In genomic region chr18:45793295-45793965, GRCh38 we compare ENCODE assay signal across 10 cellular contexts. TPM values are rescaled to one million over a fixed set of nuclear protein-coding genes. Genes with fewer than 3 reads are reported as not detected.
DNase-seq lines count a peak whose midpoint lies in the region; ATAC-seq and TF ChIP-seq lines count a peak whose summit lies in the region.
"Had no signal": no experiment of that assay in that cellular context is flagged by ENCODE, and none has a peak within 500 bp of the region (broad histone marks: within the 10 kb centered on the region; RNA-seq: fewer than 3 reads in every experiment).

No MANE protein-coding gene starts in this region.

- intact Hi-C loops in mammary epithelial cell (cut with micrococcal nuclease) = loop anchor here (1.0 to 2.0 kb wide), 4 partner anchors 9 to 174 kb away; partner anchors contain the start of gene EPG5

- in situ Hi-C loops in mammary epithelial cell (cut with MboI; ENCODE audit: low sequenced_read_pairs in 2 of 2) = no loop called here

- H2AFZ ChIP-seq in mammary epithelial cell (ENCODE audit: low read depth, low read length) = no peak overlapping the region
- no peak overlapping the region for H2AFZ ChIP-seq in osteoblast (ENCODE audit: low read length)

- TF ChIP-seq CTCF in mammary epithelial cell (conservative IDR thresholded peaks at IDR 0.05 in 1 of 2, IDR thresholded peaks at IDR 0.05 in 1 of 2; ENCODE audit: extremely low read depth in 1 of 2, insufficient read depth in 1 of 2, low read depth in 1 of 2, low read length in 2 of 2) = no peak
- no peak for TF ChIP-seq CTCF in osteoblast (IDR thresholded peaks at IDR 0.05; ENCODE audit: extremely low read depth, low read depth, low read length)
- TF ChIP-seq CTCF in gastroesophageal sphincter (IDR thresholded peaks at IDR 0.05) = no peak

- no peak for TF ChIP-seq POLR2A in gastroesophageal sphincter (IDR thresholded peaks at IDR 0.05)

- H3K27ac ChIP-seq in mammary epithelial cell (ENCODE audit: insufficient read depth, low read depth, low read length) (peak overlapping the region; percentile 80), osteoblast (ENCODE audit: low read depth, low read length) (peak overlapping the region; percentile 59), gastroesophageal sphincter (no peak overlapping the region)
- H3K27ac ChIP-seq: pancreas had no signal

- H3K36me3 ChIP-seq in mammary epithelial cell (ENCODE audit: insufficient read depth, low read length) (no peaks in the 10 kb centered on the region), osteoblast (ENCODE audit: insufficient read depth, low read length) (no peaks in the 10 kb centered on the region), gastroesophageal sphincter (no peaks in the 10 kb centered on the region)
- H3K36me3 ChIP-seq: pancreas had no signal

- WGBS in mammary epithelial cell (ENCODE audit: low coverage, missing lambda C conversion rate) = 59% methylated on average over 4 of the region's 4 CpGs
- 62 to 64% methylated on average over 4 of the region's 4 CpGs for WGBS in gastroesophageal sphincter (ENCODE audit: low coverage in 1 of 2), 2 donors

- H3K4me1 ChIP-seq in mammary epithelial cell (ENCODE audit: insufficient read depth, low read length) = peaks cover 16% of the 10 kb centered on the region
- peaks cover 11% of the 10 kb centered on the region for H3K4me1 ChIP-seq in osteoblast (ENCODE audit: insufficient read depth, low read length)
- H3K4me1 ChIP-seq in gastroesophageal sphincter = no peaks in the 10 kb centered on the region
- H3K4me1 ChIP-seq: pancreas had no signal

- ATAC-seq in gastroesophageal sphincter = no peak

- H3K4me2 ChIP-seq in mammary epithelial cell (ENCODE audit: insufficient read depth, low read depth, low read length) (peak overlapping the region; percentile 45), osteoblast (ENCODE audit: insufficient read depth, low read length) (peak overlapping the region; percentile 14)

- CTCF ChIA-PET in mammary epithelial cell (lab: Charles Lee; ENCODE audit: low non-redundant PET) = no interaction called here

- no peak for TF ChIP-seq EP300 in gastroesophageal sphincter (IDR thresholded peaks at IDR 0.05)

- no peaks in the 10 kb centered on the region for H3K9me3 ChIP-seq in mammary epithelial cell (replicated peaks; ENCODE audit: insufficient read depth, low read length)
- H3K9me3 ChIP-seq in osteoblast (ENCODE audit: low read depth, low read length) = no peaks in the 10 kb centered on the region
- peaks cover 0 to 12% (median 0%) of the 10 kb centered on the region in 3 donors for H3K9me3 ChIP-seq in gastroesophageal sphincter
- H3K9me3 ChIP-seq: pancreas had no signal

- DNase-seq in ELF-1 (ENCODE audit: low read depth, low spot score) = peak; percentile 68
- DNase-seq in NCI-H2196 treated with DMSO at 0.1 percent for 48 hours (lab: John Stamatoyannopoulos, UW; ENCODE audit: unreplicated experiment) = peak; percentile 26
- peak; percentile 99 for DNase-seq in mammary epithelial cell
- peak; percentile 86 for DNase-seq in osteoblast (ENCODE audit: insufficient read length, low spot score, missing footprints)
- DNase-seq in middle frontal gyrus (ENCODE audit: extremely low spot score, low spot score) = no peak
- DNase-seq in NCI-H1092 (lab: John Stamatoyannopoulos, UW) = no peak
- DNase-seq in activated effector memory CD4-positive, alpha-beta T cell treated with anti-CD3 and anti-CD28 coated beads, Interleukin-2, amount 50 U/mL, for 16 hours = no peak
- DNase-seq: NCI-H510A, pancreas had no signal

- dilution Hi-C loops in mammary epithelial cell (cut with HindIII; ENCODE audit: low sequenced_read_pairs) = no loop called here

- H4K20me1 ChIP-seq in mammary epithelial cell (ENCODE audit: insufficient read depth, low read length) (no peaks in the 10 kb centered on the region), osteoblast (ENCODE audit: insufficient read depth, low read length) (no peaks in the 10 kb centered on the region)

- no peak overlapping the region for H3K9ac ChIP-seq in mammary epithelial cell (ENCODE audit: insufficient read depth, low read length)

- H3K27me3 ChIP-seq in mammary epithelial cell (ENCODE audit: insufficient read depth, low read length) (no peaks in the 10 kb centered on the region), osteoblast (ENCODE audit: insufficient read depth, low read length) (no peaks in the 10 kb centered on the region), gastroesophageal sphincter (no peaks in the 10 kb centered on the region)
- H3K27me3 ChIP-seq: pancreas had no signal

- H3K4me3 ChIP-seq in mammary epithelial cell (replicated peaks in 1 of 3; ENCODE audit: insufficient read depth in 1 of 3, low read depth in 2 of 3, low read length in 3 of 3) (no peak overlapping the region), osteoblast (ENCODE audit: insufficient read depth, low read length) (no peak overlapping the region), gastroesophageal sphincter (no peak overlapping the region)
- H3K4me3 ChIP-seq: pancreas had no signal

- H3K79me2 ChIP-seq in mammary epithelial cell (ENCODE audit: insufficient read depth, low read length) (no peaks in the 10 kb centered on the region), osteoblast (ENCODE audit: insufficient read depth, low read length) (no peaks in the 10 kb centered on the region)

- no TSS peak for BruUV-seq in mammary epithelial cell (replicated peaks; lab: Mats Ljungman, UMichigan)

RNA-seq across cellular contexts. Expression of gene SIGLEC15, which starts 32.0 kb away (rescaled TPM):
- total RNA-seq in mammary epithelial cell (under 1 TPM in 1 of 2 donors, not detected in 1; 0.17 TPM), osteoblast (8.0 and 12.1 TPM in 2 replicates), gastroesophageal sphincter (under 1 TPM in 1 of 4 donors, not detected in 3; 0.52 TPM)
- polyA plus RNA-seq in mammary epithelial cell = 0.03 TPM
- polyA minus RNA-seq in mammary epithelial cell = not detected

Comparison
In these comparisons a context has a peak if more than half of its experiments do, and no peak if none do; other contexts are left out.
1. DNase-seq: peak in ELF-1 (single experiment), NCI-H2196 treated with DMSO at 0.1 percent for 48 hours (single experiment), mammary epithelial cell (single experiment) and osteoblast (single experiment); none in middle frontal gyrus (single experiment), NCI-H1092 (single experiment) and activated effector memory CD4-positive, alpha-beta T cell treated with anti-CD3 and anti-CD28 coated beads, Interleukin-2, amount 50 U/mL, for 16 hours (single experiment).
2. H3K27ac ChIP-seq: peak in mammary epithelial cell (single experiment) and osteoblast (single experiment); none in gastroesophageal sphincter (0 of 4).